In genomic region chr4:78020677-78021076, GRCh38 we compare ENCODE assay signal across 19 cellular contexts. TPM values are rescaled to one million over a fixed set of nuclear protein-coding genes. Genes with fewer than 3 reads are reported as not detected.
"Had no signal": no experiment of that assay in that cellular context is flagged by ENCODE, and none has a peak within 500 bp of the region (broad histone marks: within the 10 kb centered on the region; RNA-seq: fewer than 3 reads in every experiment).

No MANE protein-coding gene starts in this region.

- ATAC-seq: activated T-cell treated with anti-CD3 and anti-CD28 coated beads, Interleukin-2, amount 50 U/mL, for 72 hours; esophagus mucosa had no signal

- H3K27ac Mint-ChIP-seq: activated CD4-positive, alpha-beta T cell treated with anti-CD3 and anti-CD28 coated beads, Interleukin-2, amount 10 ng/mL, durations not matched to agents 7 days and 5 days; activated naive CD8-positive, alpha-beta T cell; activated T-cell treated with anti-CD3 and anti-CD28 coated beads, Interleukin-2, amount 50 U/mL, for 72 hours; memory B cell; nephron had no signal

- H3K4me1 Mint-ChIP-seq: activated CD4-positive, alpha-beta T cell treated with anti-CD3 and anti-CD28 coated beads, Interleukin-2, amount 10 ng/mL, durations not matched to agents 7 days and 5 days; memory B cell had no signal

- H3K9me3 ChIP-seq: left ventricle myocardium inferior, right atrium auricular region, tibial nerve, vagina had no signal

- DNase-seq: activated CD4-positive, alpha-beta T cell treated with anti-CD3 and anti-CD28 coated beads, Interleukin-2, amount 10 ng/mL, durations not matched to agents 7 days and 5 days; activated CD8-positive, alpha-beta memory T cell treated with anti-CD3 and anti-CD28 coated beads, Interleukin-2, amount 50 U/mL, for 48 hours; activated gamma-delta T cell; activated T-cell treated with anti-CD3 and anti-CD28 coated beads, Interleukin-2, amount 50 U/mL, for 72 hours; amniotic stem cell; caudate nucleus; left ventricle myocardium inferior; nucleus accumbens; stimulated activated CD4-positive, alpha-beta T cell treated with anti-CD3 and anti-CD28 coated beads, Interleukin-15, amount 100 ng/mL, for 24 hours; stimulated activated CD4-positive, alpha-beta T cell treated with anti-CD3 and anti-CD28 coated beads, Interleukin-4, amount 100 ng/mL, for 24 hours; stimulated activated naive CD4-positive, alpha-beta T cell had no signal

- H3K9me3 Mint-ChIP-seq: activated CD4-positive, alpha-beta T cell treated with anti-CD3 and anti-CD28 coated beads, Interleukin-2, amount 10 ng/mL, durations not matched to agents 7 days and 5 days; activated T-cell treated with anti-CD3 and anti-CD28 coated beads, Interleukin-2, amount 50 U/mL, for 72 hours; memory B cell; nephron had no signal

- H3K36me3 Mint-ChIP-seq: activated naive CD8-positive, alpha-beta T cell; memory B cell had no signal

- H3K27ac ChIP-seq: left ventricle myocardium inferior, right atrium auricular region, tibial nerve, vagina had no signal

- FAIRE-seq: colon had no signal

- H3K4me3 Mint-ChIP-seq: activated CD4-positive, alpha-beta T cell treated with anti-CD3 and anti-CD28 coated beads, Interleukin-2, amount 10 ng/mL, durations not matched to agents 7 days and 5 days; activated naive CD8-positive, alpha-beta T cell; activated T-cell treated with anti-CD3 and anti-CD28 coated beads, Interleukin-2, amount 50 U/mL, for 72 hours; memory B cell; nephron had no signal

- H3K36me3 ChIP-seq: left ventricle myocardium inferior, right atrium auricular region, tibial nerve, vagina had no signal

- H3K4me1 ChIP-seq: left ventricle myocardium inferior, right atrium auricular region, tibial nerve, vagina had no signal

- H3K4me3 ChIP-seq: left ventricle myocardium inferior, right atrium auricular region, tibial nerve, vagina had no signal

- H3K27me3 ChIP-seq: right atrium auricular region, tibial nerve, vagina had no signal

RNA-seq across cellular contexts. Expression of gene FRAS1, which starts 36.4 kb away (rescaled TPM):
- total RNA-seq: activated CD4-positive, alpha-beta T cell treated with anti-CD3 and anti-CD28 coated beads, Interleukin-2, amount 10 ng/mL, durations not matched to agents 7 days and 5 days had no signal
